In the genomic region with DNA sequence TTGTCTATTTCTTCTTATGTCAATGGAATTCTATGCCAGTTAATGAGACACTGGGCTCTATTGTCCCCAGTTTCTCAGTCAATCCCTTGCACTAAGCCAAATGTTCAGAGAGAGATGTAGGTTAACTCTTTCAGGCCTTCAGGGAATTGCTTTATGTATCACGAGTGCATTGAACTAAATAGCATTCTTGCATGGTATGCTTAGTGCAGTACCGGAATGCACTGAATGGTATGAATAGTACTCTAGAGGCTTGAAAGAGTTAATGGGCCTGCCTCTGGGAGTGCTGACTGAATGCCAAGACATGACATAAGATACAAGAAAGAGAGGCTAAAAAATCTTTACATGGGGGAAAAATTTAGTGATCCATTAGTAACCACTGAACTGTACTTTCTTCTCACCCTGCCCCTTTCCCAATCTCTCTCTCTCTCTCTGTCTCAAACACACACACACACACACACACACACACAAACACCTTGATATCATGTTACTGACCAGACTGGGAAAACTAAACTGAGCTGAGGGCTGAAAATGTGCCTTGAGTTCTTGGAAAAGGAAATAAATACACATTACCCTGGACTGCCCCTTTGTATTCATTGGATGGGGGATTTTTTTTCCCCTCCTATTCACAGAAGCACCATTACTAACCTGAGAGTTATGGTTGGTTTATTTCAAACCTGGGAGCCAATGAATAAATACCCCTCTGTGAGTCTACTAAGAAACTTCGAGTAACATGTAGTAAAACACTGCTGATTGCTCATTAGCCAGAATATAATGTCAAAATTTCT, we compare ENCODE assay signal across 16 cellular contexts. TPM values are rescaled to one million over a fixed set of nuclear protein-coding genes. Genes with fewer than 3 reads are reported as not detected.
A peak's percentile ranks its signal among the peaks of the same experiment; 100 is the strongest.
DNase-seq lines count a peak whose midpoint lies in the region; ATAC-seq and TF ChIP-seq lines count a peak whose summit lies in the region.
"Had no signal": no experiment of that assay in that cellular context is flagged by ENCODE, and none has a peak within 500 bp of the region (broad histone marks: within the 10 kb centered on the region; RNA-seq: fewer than 3 reads in every experiment).

No MANE protein-coding gene starts in this region.

- POLR2A ChIA-PET in Panc1 (lab: Charles Lee) = interaction anchor here (0.7 kb wide), 1 partner anchor 121 kb away, joined by 4 read pairs; the partner anchor contains the start of gene ZFAND5

- no peak for TF ChIP-seq CTCF in Panc1 (IDR thresholded peaks at IDR 0.05)
- TF ChIP-seq CTCF in fibroblast of pulmonary artery (IDR thresholded peaks at IDR 0.05; ENCODE audit: low read length, missing control alignments) = no peak

- H3K4me1 ChIP-seq in Panc1 (ENCODE audit: control insufficient read depth, insufficient read depth, low read length) = peaks cover 4% of the 10 kb centered on the region; the same call in 1 of the 2 replicates
- H3K4me1 ChIP-seq: right lobe of liver had no signal

- no TSS peak for BruUV-seq in Panc1 (replicated peaks; lab: Mats Ljungman, UMichigan)

- no peaks in the 10 kb centered on the region for H3K36me3 ChIP-seq in Panc1 (ENCODE audit: control insufficient read depth, insufficient read depth, low read length)
- H3K36me3 ChIP-seq: cardiac muscle cell, right lobe of liver had no signal

- H3K9me3 ChIP-seq in Panc1 (ENCODE audit: control insufficient read depth, insufficient read depth, low read depth, low read length) = no peaks in the 10 kb centered on the region
- H3K9me3 ChIP-seq: right lobe of liver had no signal

- H3K27me3 ChIP-seq in Panc1 (ENCODE audit: control insufficient read depth, insufficient read depth, low read length) = no peaks in the 10 kb centered on the region
- H3K27me3 ChIP-seq: cardiac muscle cell, right lobe of liver had no signal

- DNase-seq in G401 (ENCODE audit: low spot score) (peak; percentile 28), Panc1 (ENCODE audit: low read depth, low spot score) (no peak), fibroblast of pulmonary artery (ENCODE audit: low read depth) (peak; percentile 55), putamen (ENCODE audit: low spot score) (peak; percentile 57), UCSD-AML1 (lab: John Stamatoyannopoulos, UW; ENCODE audit: unreplicated experiment) (no peak)
- no peak for DNase-seq in activated naive CD4-positive, alpha-beta T cell (lab: John Stamatoyannopoulos, UW)
- DNase-seq: activated CD4-positive, CD25-positive, alpha-beta regulatory T cell; activated T-cell treated with anti-CD3 and anti-CD28 coated beads, Interleukin-2, amount 50 U/mL, for 48 hours; CD4-positive, alpha-beta T cell; erythroblast; KBM-7; NCI-H1436 treated with DMSO at 0.1 percent for 48 hours; NCI-H774; right lobe of liver had no signal

- in situ Hi-C loops in G401 (cut with HindIII; ENCODE audit: low sequenced_read_pairs) (no loop called here), Panc1 (cut with HindIII; ENCODE audit: low pct_unique_long_range_greater_than_20kb, low sequenced_read_pairs) (no loop called here)

- H3K27ac ChIP-seq in Panc1 (ENCODE audit: low read length) = peak overlapping the region; percentile 48; the same call in 1 of the 2 replicates
- H3K27ac ChIP-seq: cardiac muscle cell, right lobe of liver had no signal

- no peak overlapping the region for H3K4me3 ChIP-seq in Panc1 (ENCODE audit: low read depth in 2 of 2, low read length in 2 of 2)
- no peak overlapping the region for H3K4me3 ChIP-seq in fibroblast of pulmonary artery (replicated peaks; ENCODE audit: low read depth, low read length)
- H3K4me3 ChIP-seq: cardiac muscle cell, right lobe of liver had no signal

- CTCF ChIA-PET in Panc1 (lab: Charles Lee) = no interaction called here

- intact Hi-C loops in Panc1 (cut with micrococcal nuclease; ENCODE audit: unreplicated experiment) = no loop called here

- ATAC-seq in Panc1 (no peak), HG02642 (IDR thresholded peaks at IDR 0.05; ENCODE audit: poor library complexity, unreplicated experiment) (no peak)
- ATAC-seq: right lobe of liver had no signal

RNA-seq across cellular contexts. Expression of gene TMC1, which starts 35.4 kb away (rescaled TPM):
- not detected in 2 replicates for total RNA-seq in G401 (2014; rRNA removed; shearing (Covaris generic))
- 0.36 TPM for total RNA-seq in Panc1 (2021; ENCODE audit: unreplicated experiment)
- polyA plus RNA-seq in Panc1 (2012; ENCODE audit: insufficient read length) = 0.59 TPM
- total RNA-seq: cardiac muscle cell; CD4-positive, alpha-beta T cell had no signal
- polyA plus RNA-seq: cardiac muscle cell had no signal

Comparison
In these comparisons a context has a peak if more than half of its experiments do, and no peak if none do; other contexts are left out.
1. DNase-seq: peak in G401 (single experiment), fibroblast of pulmonary artery (single experiment) and putamen (single experiment); none in Panc1 (single experiment), UCSD-AML1 (single experiment) and activated naive CD4-positive, alpha-beta T cell (0 of 4).